Comparison of ENCODE assay signal across 8 cellular contexts in genomic region chr16:29820271-29820701, GRCh38. TPM values are rescaled to one million over a fixed set of nuclear protein-coding genes. Genes with fewer than 3 reads are reported as not detected.
DNase-seq lines count a peak whose midpoint lies in the region; ATAC-seq and TF ChIP-seq lines count a peak whose summit lies in the region.

Gene MVP, plus strand, starts transcription at chr16:29820462. Its CDS starts 10,088 bp downstream, at chr16:29830550.

- H3K79me2 ChIP-seq in fibroblast of lung (ENCODE audit: control insufficient read depth, insufficient read depth, low read length), result peaks cover 70% of the 10 kb centered on the region

- peak within 1 kb of the TSS; percentile 91 for H3K4me3 Mint-ChIP-seq in activated T-cell treated with anti-CD3 and anti-CD28 coated beads, Interleukin-2, amount 50 U/mL, for 4 hours
- H3K4me3 Mint-ChIP-seq in nephron, result peak within 1 kb of the TSS; percentile 75 to 88 (median 84)

- H3K36me3 ChIP-seq in fibroblast of lung (ENCODE audit: control insufficient read depth, insufficient read depth, low read length), result peaks cover 9% of the 10 kb centered on the region

- DNase-seq in SIG-M5 treated with dmso at 0.1 percent for 504 hours (lab: John Stamatoyannopoulos, UW; ENCODE audit: unreplicated experiment) (peak; percentile 74), SIG-M5 (lab: John Stamatoyannopoulos, UW) (no peak), NCI-H510A treated with DMSO at 0.1 percent for 48 hours (lab: John Stamatoyannopoulos, UW) (peak; percentile 87), fibroblast of lung (ENCODE audit: low read depth in 2 of 2) (peak; percentile 63 to 67), NCI-H774 (lab: John Stamatoyannopoulos, UW) (no peak), NCI-H526 treated with DMSO at 0.1 percent for 48 hours (lab: John Stamatoyannopoulos, UW) (no peak)
- peak; percentile 42 for DNase-seq in activated T-cell treated with anti-CD3 and anti-CD28 coated beads, Interleukin-2, amount 50 U/mL, for 4 hours

- H2AFZ ChIP-seq in fibroblast of lung (ENCODE audit: low read length), result no peak within 1 kb of the TSS

- ATAC-seq in activated T-cell treated with anti-CD3 and anti-CD28 coated beads, Interleukin-2, amount 50 U/mL, for 4 hours, result peak; percentile 9 to 10

- peaks cover 73% of the 10 kb centered on the region for H3K4me1 Mint-ChIP-seq in activated T-cell treated with anti-CD3 and anti-CD28 coated beads, Interleukin-2, amount 50 U/mL, for 4 hours (ENCODE audit: low read depth)
- peaks cover 63% of the 10 kb centered on the region for H3K4me1 Mint-ChIP-seq in nephron

- peaks cover 19% of the 10 kb centered on the region for H3K36me3 Mint-ChIP-seq in activated T-cell treated with anti-CD3 and anti-CD28 coated beads, Interleukin-2, amount 50 U/mL, for 4 hours (ENCODE audit: insufficient read depth)
- H3K36me3 Mint-ChIP-seq in nephron (ENCODE audit: low read depth), result peaks cover 29% of the 10 kb centered on the region

- peak within 1 kb of the TSS; percentile 94 for H3K27ac ChIP-seq in fibroblast of lung (ENCODE audit: insufficient read depth, low read length)

- no peak for TF ChIP-seq CTCF in fibroblast of lung (conservative IDR thresholded peaks at IDR 0.05 in 1 of 2, IDR thresholded peaks at IDR 0.05 in 1 of 2; ENCODE audit: low read depth in 1 of 2, low read length in 2 of 2)
- TF ChIP-seq CTCF in nephron (IDR thresholded peaks at IDR 0.05; ENCODE audit: unreplicated experiment in 3 of 3), result no peak

- H3K4me1 ChIP-seq in fibroblast of lung (ENCODE audit: control insufficient read depth, extremely low read depth, insufficient read depth, low read length), result peaks cover 30% of the 10 kb centered on the region

- no peaks in the 10 kb centered on the region for H3K9me3 Mint-ChIP-seq in activated T-cell treated with anti-CD3 and anti-CD28 coated beads, Interleukin-2, amount 50 U/mL, for 4 hours
- no peaks in the 10 kb centered on the region for H3K9me3 Mint-ChIP-seq in nephron

- no peaks in the 10 kb centered on the region for H3K27me3 ChIP-seq in fibroblast of lung (ENCODE audit: control insufficient read depth, insufficient read depth, low read length)

- peak within 1 kb of the TSS; percentile 55 to 80 (median 73) for H3K27ac Mint-ChIP-seq in nephron

- peak within 1 kb of the TSS; percentile 84 to 100 (median 94) for H3K4me3 ChIP-seq in fibroblast of lung (replicated peaks in 1 of 4; ENCODE audit: control extremely low read depth in 1 of 4, insufficient read depth in 1 of 4, low read depth in 3 of 4, low read length in 4 of 4)

- H4K20me1 ChIP-seq in fibroblast of lung (ENCODE audit: control insufficient read depth, extremely low read depth, insufficient read depth, low read length), result no peaks in the 10 kb centered on the region

- no peaks in the 10 kb centered on the region for H3K9me3 ChIP-seq in fibroblast of lung (ENCODE audit: control insufficient read depth, insufficient read depth, low read depth, low read length)

- H3K9ac ChIP-seq in fibroblast of lung (ENCODE audit: insufficient read depth, low read length), result peak within 1 kb of the TSS; percentile 80

- H3K27me3 Mint-ChIP-seq in activated T-cell treated with anti-CD3 and anti-CD28 coated beads, Interleukin-2, amount 50 U/mL, for 4 hours (ENCODE audit: low read depth), result no peaks in the 10 kb centered on the region
- no peaks in the 10 kb centered on the region for H3K27me3 Mint-ChIP-seq in nephron (ENCODE audit: low read depth)

- H3K4me2 ChIP-seq in fibroblast of lung (ENCODE audit: extremely low read depth, insufficient read depth, low read length), result peak within 1 kb of the TSS; percentile 100

RNA-seq across cellular contexts. Expression of gene MVP, which starts in this region (rescaled TPM):
- 10 to 100 TPM; 80.6 to 86.4 (median 85.8) TPM for total RNA-seq in activated T-cell treated with anti-CD3 and anti-CD28 coated beads, Interleukin-2, amount 50 U/mL, for 4 hours
- total RNA-seq in fibroblast of lung, result 336 and 518 TPM in 2 replicates
- polyA plus RNA-seq in fibroblast of lung, result 208 and 214 TPM in 2 replicates
- polyA plus RNA-seq in fibroblast of lung (2012), result 336 and 399 TPM in 2 replicates
- polyA minus RNA-seq in fibroblast of lung (ENCODE audit: low replicate concordance), result 1,738 and 1,898 TPM in 2 replicates

Comparison
In these comparisons a context has a peak if more than half of its experiments do, and no peak if none do; other contexts are left out.
1. DNase-seq: peak in SIG-M5 treated with dmso at 0.1 percent for 504 hours (single experiment), NCI-H510A treated with DMSO at 0.1 percent for 48 hours (single experiment), activated T-cell treated with anti-CD3 and anti-CD28 coated beads, Interleukin-2, amount 50 U/mL, for 4 hours (single experiment) and fibroblast of lung (2 of 2); none in SIG-M5 (single experiment), NCI-H774 (single experiment) and NCI-H526 treated with DMSO at 0.1 percent for 48 hours (single experiment).